Comparison of ENCODE assay signal across 26 cellular contexts in the genomic region with DNA sequence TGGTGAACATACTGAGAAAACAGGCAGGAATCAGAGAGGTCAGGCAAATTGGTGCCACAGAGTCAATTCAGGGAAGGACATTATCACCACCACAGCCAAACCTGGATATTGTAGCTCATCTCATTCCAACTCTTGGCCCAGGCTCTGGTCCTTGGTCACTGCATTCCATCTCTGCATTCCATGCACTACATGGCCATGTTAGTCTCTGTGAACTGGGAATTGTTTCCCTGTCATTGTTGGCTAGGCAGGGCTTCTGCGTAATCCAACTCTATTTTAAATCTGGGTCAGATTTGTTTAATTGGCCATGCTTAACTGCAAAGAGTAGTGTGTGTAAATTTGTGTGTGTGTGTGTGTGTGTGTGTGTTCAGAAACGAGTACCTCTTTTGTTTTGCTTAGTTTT.
A peak's percentile ranks its signal among the peaks of the same experiment; 100 is the strongest.
DNase-seq lines count a peak whose midpoint lies in the region; ATAC-seq lines count a peak whose summit lies in the region.
"Had no signal": no experiment of that assay in that cellular context is flagged by ENCODE, and none has a peak within 500 bp of the region (broad histone marks: within the 10 kb centered on the region; RNA-seq: fewer than 3 reads in every experiment).

No MANE protein-coding gene starts in this region.

- no peak overlapping the region for H2AFZ ChIP-seq in mesenchymal stem cell (ENCODE audit: low read depth, low read length)

- DNase-seq in Right ventricle myocardium inferior (ENCODE audit: missing footprints), result no peak
- no peak for DNase-seq in cardiac septum (ENCODE audit: low spot score)
- DNase-seq in fibroblast of gingiva (ENCODE audit: low read depth), result peak; percentile 32
- DNase-seq in mesenchymal stem cell, result no peak
- DNase-seq in NCI-H187 treated with DMSO at 0.1 percent for 48 hours (lab: John Stamatoyannopoulos, UW), result no peak
- no peak for DNase-seq in Kasumi-1 (lab: John Stamatoyannopoulos, UW)
- DNase-seq: activated CD4-positive, alpha-beta T cell treated with anti-CD3 and anti-CD28 coated beads for 4 hours; BE2C; body of pancreas; COR-L47; effector CD8-positive, alpha-beta T cell; GOT3; left colon; midbrain; NCI-H1417 treated with DMSO at 0.1 percent for 48 hours; NCI-H510A; NK-92 treated with Interleukin-12 subunit alpha and Interleukin-12 subunit beta, amount 100 ng/mL, for 24 hours; psoas muscle; stimulated activated CD4-positive, alpha-beta T cell treated with anti-CD3 and anti-CD28 coated beads, Interleukin-4, amount 100 ng/mL, for 1 hour; stimulated activated naive CD4-positive, alpha-beta T cell; testis had no signal

- no peaks in the 10 kb centered on the region for H3K9me3 ChIP-seq in mesenchymal stem cell (ENCODE audit: control insufficient read depth, low read length)
- H3K9me3 ChIP-seq: BE2C, body of pancreas, psoas muscle, SJSA1, testis had no signal

- H4K8ac ChIP-seq in mesenchymal stem cell (ENCODE audit: low read length), result no peak overlapping the region

- WGBS in mesenchymal stem cell, result 92% methylated on average over 2 of the region's 2 CpGs

- peak overlapping the region in 1 of 2 experiments; percentile 28 for H3K18ac ChIP-seq in mesenchymal stem cell (ENCODE audit: low read depth in 1 of 2, low read length in 2 of 2)

- no peak overlapping the region for H3K9ac ChIP-seq in mesenchymal stem cell (ENCODE audit: low read length)

- no peak overlapping the region for H3K4me3 ChIP-seq in mesenchymal stem cell (ENCODE audit: insufficient read depth in 1 of 2, low read depth in 1 of 2, low read length in 2 of 2)
- H3K4me3 ChIP-seq: body of pancreas, psoas muscle, SJSA1, testis had no signal

- no peak overlapping the region for H3K27ac ChIP-seq in mesenchymal stem cell (ENCODE audit: low read length, poor library complexity, severe bottlenecking)
- H3K27ac ChIP-seq: 22Rv1, body of pancreas, psoas muscle, SJSA1, testis had no signal

- H2BK120ac ChIP-seq in mesenchymal stem cell (ENCODE audit: low read depth, low read length), result no peak overlapping the region

- H2BK5ac ChIP-seq in mesenchymal stem cell (ENCODE audit: low read depth, low read length, poor library complexity, severe bottlenecking), result no peak overlapping the region

- H2AK5ac ChIP-seq in mesenchymal stem cell (ENCODE audit: low read length, severe bottlenecking), result no peak overlapping the region

- no peak overlapping the region for H3K4me2 ChIP-seq in mesenchymal stem cell (ENCODE audit: low read length, poor library complexity, severe bottlenecking)

- no peaks in the 10 kb centered on the region for H3K27me3 ChIP-seq in mesenchymal stem cell (ENCODE audit: control insufficient read depth in 1 of 2, insufficient read depth in 1 of 2, low read length in 2 of 2)
- H3K27me3 ChIP-seq: BE2C, body of pancreas, SJSA1, testis had no signal

- no peak overlapping the region for H2BK15ac ChIP-seq in mesenchymal stem cell (ENCODE audit: low read depth, poor library complexity, severe bottlenecking)

- no peak overlapping the region for H3K4ac ChIP-seq in mesenchymal stem cell (ENCODE audit: low read depth in 1 of 2, low read length in 2 of 2)

- H3K14ac ChIP-seq in mesenchymal stem cell (ENCODE audit: low read length in 2 of 2), result no peak overlapping the region

- peak overlapping the region; percentile 4 to 33 for H2BK12ac ChIP-seq in mesenchymal stem cell (ENCODE audit: low read length in 2 of 2)

- H3K79me1 ChIP-seq in mesenchymal stem cell (replicated peaks; ENCODE audit: low read length, poor library complexity, severe bottlenecking), result no peaks in the 10 kb centered on the region

- ATAC-seq in Right ventricle myocardium inferior (peak; percentile 76), GM21737 (IDR thresholded peaks at IDR 0.05; ENCODE audit: unreplicated experiment) (no peak), HG03571 (IDR thresholded peaks at IDR 0.05; ENCODE audit: unreplicated experiment) (no peak)
- ATAC-seq: body of pancreas, left colon, Panc1, psoas muscle had no signal

- no peaks in the 10 kb centered on the region for H3K4me1 ChIP-seq in mesenchymal stem cell (ENCODE audit: control insufficient read depth, insufficient read depth, low read depth, low read length)
- H3K4me1 ChIP-seq: BE2C, body of pancreas, psoas muscle, testis had no signal

- intact Hi-C loops in Right ventricle myocardium inferior (cut with DNase I), result loop anchor here (5.0 kb wide), 1 partner anchor 102 kb away; no protein-coding TSS in a partner anchor
- intact Hi-C loops in cardiac septum (cut with DNase I), result loop anchor here (5.0 to 10.0 kb wide), 2 partner anchors 42 to 100 kb away; no protein-coding TSS in a partner anchor

- no peaks in the 10 kb centered on the region for H3K36me3 ChIP-seq in mesenchymal stem cell (ENCODE audit: control insufficient read depth in 1 of 2, insufficient read depth in 2 of 2, low read depth in 1 of 2, low read length in 2 of 2)
- H3K36me3 ChIP-seq: BE2C, SJSA1 had no signal

- H3K23ac ChIP-seq in mesenchymal stem cell (ENCODE audit: low read length in 2 of 2), result no peak overlapping the region

- no peak overlapping the region for H4K91ac ChIP-seq in mesenchymal stem cell (ENCODE audit: low read length)
